ENCODE assay signal across 8 cellular contexts in the genomic region with DNA sequence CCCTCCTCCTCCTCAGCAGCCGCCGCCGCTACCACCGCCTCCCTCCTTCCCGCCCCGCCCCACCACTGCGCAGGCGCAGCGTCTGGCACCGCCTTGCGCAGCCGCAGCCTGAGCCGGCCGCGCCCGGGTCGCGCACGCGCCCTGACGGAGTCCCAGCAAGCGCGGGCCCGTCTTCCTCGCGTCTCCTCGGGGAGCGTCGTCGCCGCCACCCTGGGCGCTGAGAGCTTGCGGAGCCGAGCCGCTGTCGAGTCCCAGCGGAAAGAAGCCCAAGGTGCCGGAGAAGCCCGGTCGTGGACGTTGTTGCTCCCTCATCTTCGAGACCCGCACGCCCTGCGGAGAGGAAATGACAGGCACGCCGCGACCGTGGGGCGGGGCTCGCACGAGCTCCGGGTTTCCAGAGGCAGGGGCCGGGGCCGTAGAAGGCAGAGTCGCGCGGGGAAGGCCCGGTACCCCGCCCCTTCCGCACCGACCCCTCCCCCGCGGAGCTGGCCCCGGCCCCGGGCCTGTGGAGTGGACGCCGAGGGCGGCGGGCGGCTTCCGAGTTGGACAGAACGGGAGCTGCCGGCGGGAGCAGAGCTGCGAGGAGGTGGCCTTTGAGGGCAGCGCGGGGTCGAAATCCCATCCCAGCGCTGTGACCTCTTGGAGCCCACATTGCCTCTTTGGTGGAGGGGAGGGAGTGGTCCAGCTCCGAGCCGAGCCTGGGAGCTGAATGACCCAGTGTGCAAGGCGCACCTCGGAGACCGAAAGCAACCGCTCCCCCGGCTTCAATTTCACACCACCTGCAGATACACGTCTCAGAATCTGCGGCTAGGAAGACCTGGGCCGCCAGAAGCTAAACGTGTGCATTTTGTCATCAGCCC. TPM values are rescaled to one million over a fixed set of nuclear protein-coding genes. Genes with fewer than 3 reads are reported as not detected.
DNase-seq lines count a peak whose midpoint lies in the region; ATAC-seq and TF ChIP-seq lines count a peak whose summit lies in the region.

No MANE protein-coding gene starts in this region.

- ATAC-seq in GM19397 (IDR thresholded peaks at IDR 0.05; ENCODE audit: unreplicated experiment) (peak; percentile 56), HG03565 (IDR thresholded peaks at IDR 0.05; ENCODE audit: unreplicated experiment) (peak; percentile 27)

- DNase-seq in NCI-H748 (lab: John Stamatoyannopoulos, UW; ENCODE audit: unreplicated experiment) (peak; percentile 93), dedifferentiated amniotic fluid mesenchymal stem cell (ENCODE audit: extremely low spot score) (peak; percentile 85)
- peak; percentile 98 for DNase-seq in activated CD4-positive, alpha-beta T cell treated with anti-CD3 and anti-CD28 coated beads, Interleukin-2, amount 50 U/mL, for 1 hour
- DNase-seq in stimulated activated CD4-positive, alpha-beta T cell treated with anti-CD3 and anti-CD28 coated beads, Interleukin-2, amount 100 ng/mL, for 48 hours = peak; percentile 96 to 98

- peak overlapping the region; percentile 94 to 97 (median 95) for H3K4me3 ChIP-seq in liver (ENCODE audit: low read depth in 1 of 3, low read length in 3 of 3)

- under 1% methylated on average over 91 of the region's 91 CpGs for WGBS in liver

- no peaks in the 10 kb centered on the region for H3K9me3 ChIP-seq in liver (ENCODE audit: control insufficient read depth in 4 of 4, low read length in 3 of 4)

- TF ChIP-seq CTCF in C4-2B (conservative IDR thresholded peaks at IDR 0.05) = no peak
- no peak for TF ChIP-seq CTCF in liver (IDR thresholded peaks at IDR 0.05; ENCODE audit: low read depth, low read length, missing input control)

- H3K4me1 ChIP-seq in liver (ENCODE audit: control insufficient read depth in 4 of 4, insufficient read depth in 4 of 4, low read length in 3 of 4) = peaks cover 13 to 30% (median 26%) of the 10 kb centered on the region in 4 donors

- no peaks in the 10 kb centered on the region for H3K27me3 ChIP-seq in liver (ENCODE audit: control insufficient read depth in 4 of 4, insufficient read depth in 4 of 4, low read length in 3 of 4)

- peak overlapping the region; percentile 92 for H3K27ac ChIP-seq in C4-2B
- peak overlapping the region; percentile 93 to 96 for H3K27ac ChIP-seq in liver (ENCODE audit: low read depth in 1 of 2, low read length in 2 of 2)

- H3K9ac ChIP-seq in liver (ENCODE audit: low read depth in 1 of 2, low read length in 2 of 2) = peak overlapping the region; percentile 65 to 74

- no peaks in the 10 kb centered on the region for H3K36me3 ChIP-seq in liver (ENCODE audit: control insufficient read depth in 4 of 4, insufficient read depth in 3 of 4, low read depth in 1 of 4, low read length in 3 of 4)

- no peak for TF ChIP-seq RAD21 in liver (IDR thresholded peaks at IDR 0.05)

TF ChIP-seq in liver, 16 proteins besides CTCF, POLR2A, EP300 and RAD21:
- TF ChIP-seq TAF1 (conservative IDR thresholded peaks at IDR 0.05) (no peak), FOXA1 (IDR thresholded peaks at IDR 0.05) (no peak), HNF4A (conservative IDR thresholded peaks at IDR 0.05) (no peak), NR2F2 (IDR thresholded peaks at IDR 0.05) (no peak), GABPA (IDR thresholded peaks at IDR 0.05 in 1 of 2, conservative IDR thresholded peaks at IDR 0.05 in 1 of 2) (peak in 1 of 2 donors; percentile 50), HNF4G (IDR thresholded peaks at IDR 0.05) (no peak)

RNA-seq across cellular contexts. Expression of a gene that starts 0.5 kb away (rescaled TPM):
- total RNA-seq in liver = 10 to 100 TPM in 1 of 2 donors, 1 to 10 TPM in 1; 8.6 to 11.8 TPM
- polyA plus RNA-seq in liver = 10 to 100 TPM in 1 of 2 donors, 1 to 10 TPM in 1; 7.4 to 14.4 TPM

Comparison
In these comparisons a context has a peak if more than half of its experiments do, and no peak if none do; other contexts are left out.
1. Peak in every context shown above with its lines: DNase-seq, ATAC-seq, H3K4me3 ChIP-seq and H3K27ac ChIP-seq.